Comparison of ENCODE assay signal across 16 cellular contexts in the genomic region with DNA sequence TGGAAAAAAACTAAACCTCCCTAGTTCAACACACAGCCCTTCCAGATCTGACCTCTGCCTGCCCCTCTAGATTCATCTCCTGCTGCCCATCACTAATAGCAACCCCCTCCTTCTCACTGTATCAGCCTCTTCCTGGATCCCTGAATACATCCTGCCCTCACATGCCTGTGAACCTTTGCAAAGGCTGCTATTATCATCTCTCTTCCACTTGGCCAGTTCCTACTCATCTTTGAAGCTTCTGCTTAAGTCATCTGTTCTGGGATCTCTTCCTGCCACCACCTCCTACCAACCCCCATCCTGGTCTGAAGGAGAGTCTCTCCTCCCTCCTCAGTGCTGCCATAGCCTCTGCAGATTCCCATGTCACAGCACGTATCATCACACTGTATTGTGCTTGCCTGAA.
"Had no signal": no experiment of that assay in that cellular context is flagged by ENCODE, and none has a peak within 500 bp of the region (broad histone marks: within the 10 kb centered on the region; RNA-seq: fewer than 3 reads in every experiment).

No MANE protein-coding gene starts in this region.

- H3K36me3 ChIP-seq: brain microvascular endothelial cell, lower lobe of right lung, neutrophil, tibial nerve, vagina had no signal

- H3K27ac Mint-ChIP-seq: immature natural killer cell; naive B cell; stimulated activated naive B cell treated with anti-CD40 and anti-IgM and Interleukin-4, amounts not matched to agents 10 μg/mL and 1 μg/mL and 100 μg/mL, for 72 hours had no signal

- DNase-seq: activated naive CD4-positive, alpha-beta T cell treated with Interleukin-2 at 50 U/mL for 16 hours; brain microvascular endothelial cell; head of caudate nucleus; immature natural killer cell; left colon; lower lobe of right lung; naive B cell; stimulated activated CD4-positive, alpha-beta T cell treated with anti-CD3 and anti-CD28 coated beads, Interleukin-2, amount 100 ng/mL, for 48 hours; stimulated activated naive B cell treated with anti-CD40 and anti-IgM and Interleukin-4, amounts not matched to agents 10 μg/mL and 1 μg/mL and 100 μg/mL, for 72 hours; substantia nigra had no signal

- H3K9me3 ChIP-seq: lower lobe of right lung, neutrophil, tibial nerve, vagina had no signal

- H3K36me3 Mint-ChIP-seq: immature natural killer cell; naive B cell; stimulated activated naive B cell treated with anti-CD40 and anti-IgM and Interleukin-4, amounts not matched to agents 10 μg/mL and 1 μg/mL and 100 μg/mL, for 72 hours had no signal

- H3K4me3 Mint-ChIP-seq: central memory CD8-positive, alpha-beta T cell; immature natural killer cell; naive B cell; stimulated activated naive B cell treated with anti-CD40 and anti-IgM and Interleukin-4, amounts not matched to agents 10 μg/mL and 1 μg/mL and 100 μg/mL, for 72 hours had no signal

- H3K4me1 Mint-ChIP-seq: central memory CD8-positive, alpha-beta T cell; immature natural killer cell; naive B cell had no signal

- H3K9me3 Mint-ChIP-seq: central memory CD8-positive, alpha-beta T cell; immature natural killer cell; naive B cell; stimulated activated naive B cell treated with anti-CD40 and anti-IgM and Interleukin-4, amounts not matched to agents 10 μg/mL and 1 μg/mL and 100 μg/mL, for 72 hours had no signal

- ATAC-seq: activated CD4-positive, CD25-positive, alpha-beta regulatory T cell treated with anti-CD3 and anti-CD28 coated beads, Interleukin-2, amount 50 U/mL, for 24 hours; left colon; lower lobe of right lung; stimulated activated naive B cell treated with anti-CD40 and anti-IgM and Interleukin-4, amounts not matched to agents 10 μg/mL and 1 μg/mL and 100 μg/mL, for 72 hours had no signal

- H3K27ac ChIP-seq: brain microvascular endothelial cell, coronary artery, lower lobe of right lung, neutrophil, tibial nerve, vagina had no signal

- H3K27me3 ChIP-seq: brain microvascular endothelial cell, neutrophil, tibial nerve, vagina had no signal

- H3K4me3 ChIP-seq: coronary artery, lower lobe of right lung, tibial nerve, vagina had no signal
